16 cellular contexts compared by ENCODE assay signal in genomic region chr19:49954092-49954825, GRCh38. TPM values are rescaled to one million over a fixed set of nuclear protein-coding genes. Genes with fewer than 3 reads are reported as not detected.
DNase-seq lines count a peak whose midpoint lies in the region; ATAC-seq, FAIRE-seq and TF ChIP-seq lines count a peak whose summit lies in the region.
"Had no signal": no experiment of that assay in that cellular context is flagged by ENCODE, and none has a peak within 500 bp of the region (broad histone marks: within the 10 kb centered on the region; RNA-seq: fewer than 3 reads in every experiment).

No MANE protein-coding gene starts in this region.

- TF ChIP-seq EP300 in HepG2 (IDR thresholded peaks at IDR 0.05; ENCODE audit: low read depth in 2 of 2, low read length in 2 of 2): no peak
- no peak for TF ChIP-seq EP300 in HepG2 (CRISPR knock-in tag; IDR thresholded peaks at IDR 0.05; ENCODE audit: borderline replicate concordance)

- FAIRE-seq in HepG2 (lab: Jason Lieb, UNC): peak; percentile 34
- FAIRE-seq: GM12891 had no signal

- no peak overlapping the region for H3K27ac ChIP-seq in HepG2 (ENCODE audit: extremely low read length, insufficient read depth, low read length)
- H3K27ac ChIP-seq: KMS-11 had no signal

- H3K27ac Mint-ChIP-seq in stimulated activated naive CD8-positive, alpha-beta T cell treated with anti-CD3 and anti-CD28 coated beads, Interleukin-15, amount 100 ng/mL, for 72 hours: peak overlapping the region; percentile 21 to 76
- peak overlapping the region in 3 of 5 experiments; percentile 13 to 46 (median 18) for H3K27ac Mint-ChIP-seq in brain

- H4K20me1 ChIP-seq in HepG2 (ENCODE audit: insufficient read depth, low read length): no peaks in the 10 kb centered on the region

- peak overlapping the region; percentile 57 for H3K4me2 ChIP-seq in HepG2 (ENCODE audit: low read depth, low read length)
- H3K4me2 ChIP-seq: KMS-11 had no signal

- in situ Hi-C loops in HepG2 (cut with HindIII; ENCODE audit: extremely low pct_ligation_motif_present, low pct_unique_long_range_greater_than_20kb): no loop called here
- in situ Hi-C loops in G401 (cut with HindIII; ENCODE audit: low sequenced_read_pairs): no loop called here

- peak overlapping the region in 2 of 3 experiments; percentile 0 to 31; a peak in 1 of 6 replicates for H3K4me3 ChIP-seq in HepG2 (replicated peaks in 1 of 3; ENCODE audit: insufficient read depth in 1 of 3, low read depth in 2 of 3, low read length in 3 of 3)
- H3K4me3 ChIP-seq: colonic mucosa, uterus had no signal

- WGBS in HepG2 (ENCODE audit: low lambda C conversion rate): 7% methylated on average over 5 of the region's 12 CpGs

- peaks cover 0 to 36% of the 10 kb centered on the region in 2 experiments; a peak in 3 of 5 replicates for H3K27me3 ChIP-seq in HepG2 (ENCODE audit: control insufficient read depth in 1 of 2, insufficient read depth in 2 of 2, low read length in 2 of 2)
- H3K27me3 ChIP-seq: colonic mucosa, uterus had no signal

- peaks cover 64% of the 10 kb centered on the region for H3K4me1 ChIP-seq in HepG2 (ENCODE audit: insufficient read depth, low read length)

- no peaks in the 10 kb centered on the region for H3K9me3 ChIP-seq in HepG2 (ENCODE audit: low read length)
- H3K9me3 ChIP-seq: colonic mucosa, uterus had no signal

- BruUV-seq in HepG2 (replicated peaks; lab: Mats Ljungman, UMichigan): no TSS peak

- CTCF ChIA-PET in HepG2 (lab: Yijun Ruan, JAX; ENCODE audit: low intra/inter-chr PET ratio, low total read pairs) (no interaction called here), HEK293T (lab: Yijun Ruan, JAX) (no interaction called here)

- DNase-seq in stimulated activated naive CD8-positive, alpha-beta T cell treated with anti-CD3 and anti-CD28 coated beads, Interleukin-15, amount 100 ng/mL, for 72 hours: no peak
- no peak for DNase-seq in stimulated activated naive CD8-positive, alpha-beta T cell treated with anti-CD3 and anti-CD28 coated beads, Interleukin-15, Interleukin-2, amounts not matched to agents 100 U/mL and 50 U/mL, for 24 hours
- DNase-seq in HepG2 (ENCODE audit: low spot score) (peak; percentile 14), HEK293T (ENCODE audit: extremely low spot score) (no peak), NCI-H2081 (lab: John Stamatoyannopoulos, UW) (no peak), G401 (ENCODE audit: low spot score) (no peak)
- DNase-seq in stimulated activated CD4-positive, alpha-beta T cell treated with anti-CD3 and anti-CD28 coated beads, Interleukin-2, amount 100 ng/mL, for 24 hours: no peak
- DNase-seq: colonic mucosa, NCI-H748 treated with DMSO at 0.1 percent for 48 hours, occipital lobe had no signal

- POLR2A ChIA-PET in HepG2 (lab: Yijun Ruan, JAX): interaction anchor here (1.3 to 2.9 kb wide), 2 partner anchors 22 to 25 kb away, joined by 4 to 17 read pairs; partner anchors contain the start of genes ATF5 and NUP62
- POLR2A ChIA-PET in HEK293T (lab: Yijun Ruan, JAX): interaction anchor here (2.5 kb wide), 1 partner anchor 25 kb away, joined by 10 read pairs; the partner anchor contains the start of genes ATF5 and NUP62

- H3K4me1 Mint-ChIP-seq in stimulated activated naive CD8-positive, alpha-beta T cell treated with anti-CD3 and anti-CD28 coated beads, Interleukin-15, amount 100 ng/mL, for 72 hours: peaks cover 25% of the 10 kb centered on the region
- peaks cover 22% of the 10 kb centered on the region for H3K4me1 Mint-ChIP-seq in brain

- no peaks in the 10 kb centered on the region for H3K36me3 Mint-ChIP-seq in brain

- H3K9ac ChIP-seq in HepG2 (ENCODE audit: insufficient read depth, low read depth, low read length): no peak overlapping the region
- H3K9ac ChIP-seq: KMS-11 had no signal

- H3K4me3 Mint-ChIP-seq in stimulated activated naive CD8-positive, alpha-beta T cell treated with anti-CD3 and anti-CD28 coated beads, Interleukin-15, amount 100 ng/mL, for 72 hours: no peak overlapping the region
- peak overlapping the region in 1 of 5 experiments; percentile 2 for H3K4me3 Mint-ChIP-seq in brain

- TF ChIP-seq RAD21 in HepG2 (CRISPR knock-in tag; IDR thresholded peaks at IDR 0.05): no peak

- no peak for TF ChIP-seq CTCF in brain (conservative IDR thresholded peaks at IDR 0.05)
- no peak for TF ChIP-seq CTCF in HepG2 (CRISPR knock-in tag; IDR thresholded peaks at IDR 0.05)

- H3K79me2 ChIP-seq in HepG2 (ENCODE audit: insufficient read depth, low read length): no peaks in the 10 kb centered on the region

- no peak overlapping the region for H2AFZ ChIP-seq in HepG2 (ENCODE audit: low read length)

- no peak for ATAC-seq in stimulated activated naive CD8-positive, alpha-beta T cell treated with anti-CD3 and anti-CD28 coated beads, Interleukin-15, amount 100 ng/mL, for 72 hours
- no peak for ATAC-seq in stimulated activated naive CD8-positive, alpha-beta T cell treated with anti-CD3 and anti-CD28 coated beads, Interleukin-15, Interleukin-2, amounts not matched to agents 100 U/mL and 50 U/mL, for 24 hours
- ATAC-seq in HepG2: peak; percentile 19; the same call in 1 of the 3 replicates

- TF ChIP-seq POLR2A in HepG2 (IDR thresholded peaks at IDR 0.05; ENCODE audit: insufficient read depth in 1 of 2, low read depth in 2 of 2, low read length in 2 of 2): no peak

- H3K36me3 ChIP-seq in HepG2 (replicated peaks in 1 of 2; ENCODE audit: control insufficient read depth in 1 of 2, insufficient read depth in 2 of 2, low read length in 2 of 2): no peaks in the 10 kb centered on the region
- H3K36me3 ChIP-seq: colonic mucosa, uterus had no signal

- intact Hi-C loops in HepG2 (cut with micrococcal nuclease; ENCODE audit: unreplicated experiment): no loop called here

- peaks cover 71% of the 10 kb centered on the region for H3K27me3 Mint-ChIP-seq in stimulated activated naive CD8-positive, alpha-beta T cell treated with anti-CD3 and anti-CD28 coated beads, Interleukin-15, amount 100 ng/mL, for 72 hours
- H3K27me3 Mint-ChIP-seq in brain: peaks cover 14% of the 10 kb centered on the region

- H3K9me3 Mint-ChIP-seq in stimulated activated naive CD8-positive, alpha-beta T cell treated with anti-CD3 and anti-CD28 coated beads, Interleukin-15, amount 100 ng/mL, for 72 hours: no peaks in the 10 kb centered on the region
- H3K9me3 Mint-ChIP-seq in brain: peaks cover 0 to 2% (median 0%) of the 10 kb centered on the region in 5 experiments

RNA-seq across cellular contexts. Expression of gene SIGLEC11, which starts 6.7 kb away (rescaled TPM):
- polyA plus RNA-seq in brain (ENCODE audit: insufficient read depth, low read depth, low replicate concordance) (0.12 TPM), HepG2 (2011; rRNA removed) (not detected in 2 replicates)
- not detected in 2 replicates for total RNA-seq in HepG2 (2016; rRNA removed; fragmentation: Illumina TruSeq; extraction: Trizol)
- not detected in 2 replicates for total RNA-seq in HepG2 (2016; cell fraction: cytosol; rRNA removed; fragmentation: Illumina TruSeq; extraction: Trizol; ENCODE audit: low read depth)
- not detected in 2 replicates for total RNA-seq in HepG2 (2016; cell fraction: insoluble cytoplasmic fraction; rRNA removed; fragmentation: Illumina TruSeq; extraction: Trizol)
- not detected in 2 replicates for total RNA-seq in HepG2 (2016; cell fraction: membrane; rRNA removed; fragmentation: Illumina TruSeq; extraction: Trizol)
- not detected in 2 replicates for total RNA-seq in HepG2 (2016; cell fraction: nucleus; rRNA removed; fragmentation: Illumina TruSeq; extraction: Trizol)
- not detected in 2 replicates for polyA plus RNA-seq in HepG2 (2011; cell fraction: cytosol; rRNA removed)
- polyA plus RNA-seq in HepG2 (2011; cell fraction: nucleus; rRNA removed): not detected in 2 replicates
- not detected in 2 replicates for polyA plus RNA-seq in HepG2 (2012)
- polyA plus RNA-seq in HepG2 (2016; cell fraction: cytosol; fragmentation: Illumina TruSeq; extraction: Trizol; ENCODE audit: low read depth): not detected in 2 replicates
- polyA plus RNA-seq in HepG2 (2016; cell fraction: insoluble cytoplasmic fraction; fragmentation: Illumina TruSeq; extraction: Trizol; ENCODE audit: low read depth): not detected in 2 replicates
- polyA plus RNA-seq in HepG2 (2016; cell fraction: membrane; fragmentation: Illumina TruSeq; extraction: Trizol; ENCODE audit: low read depth): not detected in 2 replicates
- polyA plus RNA-seq in HepG2 (2016; cell fraction: nucleus; fragmentation: Illumina TruSeq; extraction: Trizol; ENCODE audit: insufficient read depth, low read depth): not detected in 2 replicates
- not detected in 2 replicates for polyA minus RNA-seq in HepG2 (2011; rRNA and poly(A)+ RNA removed; ENCODE audit: low replicate concordance)
- not detected in 2 replicates for polyA minus RNA-seq in HepG2 (2011; cell fraction: cytosol; rRNA and poly(A)+ RNA removed)
- polyA minus RNA-seq in HepG2 (2011; cell fraction: nucleus; rRNA and poly(A)+ RNA removed): not detected in 2 replicates
- total RNA-seq in G401 (2014; rRNA removed; shearing (Covaris generic)): not detected in 2 replicates
- total RNA-seq: T-helper 2 cell treated with Interferon-gamma antibody and Interleukin-4, amounts not matched to agents 100 ng/mL and 5 ng/mL, for 36 hours had no signal
- polyA plus RNA-seq: BJ had no signal

RNA-seq across cellular contexts. Expression of gene NUP62, which starts 25.0 kb away (rescaled TPM):
- 95.1 TPM for polyA plus RNA-seq in brain (ENCODE audit: insufficient read depth, low read depth, low replicate concordance)
- 41.5 and 42.1 TPM in 2 replicates for total RNA-seq in HepG2 (2016; rRNA removed; fragmentation: Illumina TruSeq; extraction: Trizol)
- 8.4 TPM in 2 replicates for total RNA-seq in HepG2 (2016; cell fraction: cytosol; rRNA removed; fragmentation: Illumina TruSeq; extraction: Trizol; ENCODE audit: low read depth)
- total RNA-seq in HepG2 (2016; cell fraction: insoluble cytoplasmic fraction; rRNA removed; fragmentation: Illumina TruSeq; extraction: Trizol): 36.6 and 41.1 TPM in 2 replicates
- total RNA-seq in HepG2 (2016; cell fraction: membrane; rRNA removed; fragmentation: Illumina TruSeq; extraction: Trizol): 28.0 TPM in 2 replicates
- total RNA-seq in HepG2 (2016; cell fraction: nucleus; rRNA removed; fragmentation: Illumina TruSeq; extraction: Trizol): 19.5 and 21.5 TPM in 2 replicates
- 15.4 and 16.5 TPM in 2 replicates for polyA plus RNA-seq in HepG2 (2011; rRNA removed)
- 9.8 and 11.5 TPM in 2 replicates for polyA plus RNA-seq in HepG2 (2011; cell fraction: cytosol; rRNA removed)
- 18.0 and 18.7 TPM in 2 replicates for polyA plus RNA-seq in HepG2 (2011; cell fraction: nucleus; rRNA removed)
- 24.2 and 25.4 TPM in 2 replicates for polyA plus RNA-seq in HepG2 (2012)
- 4.2 and 4.3 TPM in 2 replicates for polyA plus RNA-seq in HepG2 (2016; cell fraction: cytosol; fragmentation: Illumina TruSeq; extraction: Trizol; ENCODE audit: low read depth)
- polyA plus RNA-seq in HepG2 (2016; cell fraction: insoluble cytoplasmic fraction; fragmentation: Illumina TruSeq; extraction: Trizol; ENCODE audit: low read depth): 40.3 and 48.5 TPM in 2 replicates
- 12.2 and 12.4 TPM in 2 replicates for polyA plus RNA-seq in HepG2 (2016; cell fraction: membrane; fragmentation: Illumina TruSeq; extraction: Trizol; ENCODE audit: low read depth)
- polyA plus RNA-seq in HepG2 (2016; cell fraction: nucleus; fragmentation: Illumina TruSeq; extraction: Trizol; ENCODE audit: insufficient read depth, low read depth): 48.6 and 52.6 TPM in 2 replicates
- polyA minus RNA-seq in HepG2 (2011; rRNA and poly(A)+ RNA removed; ENCODE audit: low replicate concordance): 14.5 and 30.4 TPM in 2 replicates
- polyA minus RNA-seq in HepG2 (2011; cell fraction: cytosol; rRNA and poly(A)+ RNA removed): 9.9 and 10.3 TPM in 2 replicates
- polyA minus RNA-seq in HepG2 (2011; cell fraction: nucleus; rRNA and poly(A)+ RNA removed): 7.8 and 8.9 TPM in 2 replicates
- 79.9 and 86.1 TPM in 2 replicates for total RNA-seq in G401 (2014; rRNA removed; shearing (Covaris generic))

RNA-seq across cellular contexts. Expression of gene ATF5, which starts 25.3 kb away (rescaled TPM):
- polyA plus RNA-seq in brain (ENCODE audit: insufficient read depth, low read depth, low replicate concordance) (409 TPM), HepG2 (2011; rRNA removed) (4.9 and 5.2 TPM in 2 replicates)
- 9.7 and 10.3 TPM in 2 replicates for total RNA-seq in HepG2 (2016; rRNA removed; fragmentation: Illumina TruSeq; extraction: Trizol)
- 6.1 and 6.2 TPM in 2 replicates for total RNA-seq in HepG2 (2016; cell fraction: cytosol; rRNA removed; fragmentation: Illumina TruSeq; extraction: Trizol; ENCODE audit: low read depth)
- total RNA-seq in HepG2 (2016; cell fraction: insoluble cytoplasmic fraction; rRNA removed; fragmentation: Illumina TruSeq; extraction: Trizol): 7.9 and 10.5 TPM in 2 replicates
- 12.6 and 12.7 TPM in 2 replicates for total RNA-seq in HepG2 (2016; cell fraction: membrane; rRNA removed; fragmentation: Illumina TruSeq; extraction: Trizol)
- total RNA-seq in HepG2 (2016; cell fraction: nucleus; rRNA removed; fragmentation: Illumina TruSeq; extraction: Trizol): 4.6 and 7.3 TPM in 2 replicates
- 2.7 and 3.7 TPM in 2 replicates for polyA plus RNA-seq in HepG2 (2011; cell fraction: cytosol; rRNA removed)
- 10.1 and 14.5 TPM in 2 replicates for polyA plus RNA-seq in HepG2 (2011; cell fraction: nucleus; rRNA removed)
- 9.9 and 10.1 TPM in 2 replicates for polyA plus RNA-seq in HepG2 (2012)
- polyA plus RNA-seq in HepG2 (2016; cell fraction: cytosol; fragmentation: Illumina TruSeq; extraction: Trizol; ENCODE audit: low read depth): 16.0 and 17.0 TPM in 2 replicates
- 24.8 and 28.5 TPM in 2 replicates for polyA plus RNA-seq in HepG2 (2016; cell fraction: insoluble cytoplasmic fraction; fragmentation: Illumina TruSeq; extraction: Trizol; ENCODE audit: low read depth)
- 25.8 and 30.2 TPM in 2 replicates for polyA plus RNA-seq in HepG2 (2016; cell fraction: membrane; fragmentation: Illumina TruSeq; extraction: Trizol; ENCODE audit: low read depth)
- 25.5 and 26.1 TPM in 2 replicates for polyA plus RNA-seq in HepG2 (2016; cell fraction: nucleus; fragmentation: Illumina TruSeq; extraction: Trizol; ENCODE audit: insufficient read depth, low read depth)
- 3.5 and 5.9 TPM in 2 replicates for polyA minus RNA-seq in HepG2 (2011; rRNA and poly(A)+ RNA removed; ENCODE audit: low replicate concordance)
- 2.2 and 2.5 TPM in 2 replicates for polyA minus RNA-seq in HepG2 (2011; cell fraction: cytosol; rRNA and poly(A)+ RNA removed)
- 3.1 and 3.4 TPM in 2 replicates for polyA minus RNA-seq in HepG2 (2011; cell fraction: nucleus; rRNA and poly(A)+ RNA removed)
- 9.4 and 12.4 TPM in 2 replicates for total RNA-seq in G401 (2014; rRNA removed; shearing (Covaris generic))

RNA-seq across cellular contexts. Expression of gene IL4I1, which starts 57.6 kb away (rescaled TPM):
- polyA plus RNA-seq in brain (ENCODE audit: insufficient read depth, low read depth, low replicate concordance) (not detected), HepG2 (2011; rRNA removed) (not detected in 2 replicates)
- total RNA-seq in HepG2 (2016; rRNA removed; fragmentation: Illumina TruSeq; extraction: Trizol): not detected in 2 replicates
- not detected in 2 replicates for total RNA-seq in HepG2 (2016; cell fraction: cytosol; rRNA removed; fragmentation: Illumina TruSeq; extraction: Trizol; ENCODE audit: low read depth)
- total RNA-seq in HepG2 (2016; cell fraction: insoluble cytoplasmic fraction; rRNA removed; fragmentation: Illumina TruSeq; extraction: Trizol): 0.18 and 0.30 TPM in 2 replicates
- not detected in 2 replicates for total RNA-seq in HepG2 (2016; cell fraction: membrane; rRNA removed; fragmentation: Illumina TruSeq; extraction: Trizol)
- total RNA-seq in HepG2 (2016; cell fraction: nucleus; rRNA removed; fragmentation: Illumina TruSeq; extraction: Trizol): not detected in 2 replicates
- polyA plus RNA-seq in HepG2 (2011; cell fraction: cytosol; rRNA removed): 0.08 TPM in 1 of 2 replicates, not detected in the other
- polyA plus RNA-seq in HepG2 (2011; cell fraction: nucleus; rRNA removed): 0.16 and 0.28 TPM in 2 replicates
- 0.50 TPM in 1 of 2 replicates, not detected in the other for polyA plus RNA-seq in HepG2 (2012)
- polyA plus RNA-seq in HepG2 (2016; cell fraction: cytosol; fragmentation: Illumina TruSeq; extraction: Trizol; ENCODE audit: low read depth): 0.29 TPM in 1 of 2 replicates, not detected in the other
- not detected in 2 replicates for polyA plus RNA-seq in HepG2 (2016; cell fraction: insoluble cytoplasmic fraction; fragmentation: Illumina TruSeq; extraction: Trizol; ENCODE audit: low read depth)
- not detected in 2 replicates for polyA plus RNA-seq in HepG2 (2016; cell fraction: membrane; fragmentation: Illumina TruSeq; extraction: Trizol; ENCODE audit: low read depth)
- not detected in 2 replicates for polyA plus RNA-seq in HepG2 (2016; cell fraction: nucleus; fragmentation: Illumina TruSeq; extraction: Trizol; ENCODE audit: insufficient read depth, low read depth)
- 0.09 TPM in 1 of 2 replicates, not detected in the other for polyA minus RNA-seq in HepG2 (2011; rRNA and poly(A)+ RNA removed; ENCODE audit: low replicate concordance)
- polyA minus RNA-seq in HepG2 (2011; cell fraction: cytosol; rRNA and poly(A)+ RNA removed): not detected in 2 replicates
- not detected in 2 replicates for polyA minus RNA-seq in HepG2 (2011; cell fraction: nucleus; rRNA and poly(A)+ RNA removed)
- 0.07 and 0.80 TPM in 2 replicates for total RNA-seq in G401 (2014; rRNA removed; shearing (Covaris generic))
- total RNA-seq: occipital lobe had no signal
